Comparison of ENCODE assay signal across 1 cellular context in the genomic region with DNA sequence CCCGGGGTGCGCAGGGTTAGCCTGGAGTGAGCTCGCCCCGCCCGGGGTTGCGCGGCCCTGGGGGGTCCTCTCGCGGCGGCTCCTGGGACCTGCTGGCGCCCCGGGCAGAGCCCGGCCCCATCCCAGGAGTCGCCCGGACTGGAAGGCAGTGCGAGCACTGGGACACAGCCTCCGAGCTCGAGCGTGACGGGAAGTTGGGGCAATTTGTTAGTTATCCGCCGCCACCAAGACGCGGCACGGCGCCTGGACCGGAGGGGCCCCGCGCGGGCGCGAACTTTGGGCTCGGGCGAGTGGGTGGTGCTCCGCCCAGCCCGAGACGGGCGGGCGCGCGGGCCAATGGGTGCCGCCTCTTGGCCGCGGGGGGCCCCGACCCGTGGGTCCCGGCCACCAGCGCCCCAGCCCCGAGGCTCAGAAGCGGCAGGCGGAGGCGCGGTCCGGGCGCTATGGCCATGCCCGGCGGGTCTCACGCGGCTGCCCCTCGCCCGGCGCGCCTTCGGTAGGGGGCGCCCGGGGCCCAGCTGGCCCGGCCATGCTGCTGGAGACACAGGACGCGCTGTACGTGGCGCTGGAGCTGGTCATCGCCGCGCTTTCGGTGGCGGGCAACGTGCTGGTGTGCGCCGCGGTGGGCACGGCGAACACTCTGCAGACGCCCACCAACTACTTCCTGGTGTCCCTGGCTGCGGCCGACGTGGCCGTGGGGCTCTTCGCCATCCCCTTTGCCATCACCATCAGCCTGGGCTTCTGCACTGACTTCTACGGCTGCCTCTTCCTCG.
TF ChIP-seq lines count a peak whose summit lies in the region.

TSS of gene ADORA2B (plus strand) at position 411 of the 773 bp plus-strand sequence. CDS start at position 530, 119 bp downstream.

TF ChIP-seq in HepG2, 621 proteins besides CTCF, POLR2A, EP300 and RAD21 (continued from another document and continues in another):
- TF ChIP-seq GMEB1 (CRISPR knock-in tag; IDR thresholded peaks at IDR 0.05; ENCODE audit: borderline replicate concordance) (peak; percentile 77), ZMYM2 (CRISPR knock-in tag; IDR thresholded peaks at IDR 0.05) (no peak), ZBTB8A (CRISPR knock-in tag; IDR thresholded peaks at IDR 0.05; ENCODE audit: borderline replicate concordance, low read depth) (0 out of 2 replicates have a peak, but pooled peaks have one; percentile 59), MTA1 (CRISPR knock-in tag; IDR thresholded peaks at IDR 0.05; ENCODE audit: borderline replicate concordance) (no peak), ZNF619 (CRISPR knock-in tag; IDR thresholded peaks at IDR 0.05) (0 out of 2 replicates have a peak, but pooled peaks have one; percentile 18), ZNF572 (CRISPR knock-in tag; IDR thresholded peaks at IDR 0.05) (no peak), PHF5A (CRISPR knock-in tag; IDR thresholded peaks at IDR 0.05; ENCODE audit: low read depth, unreplicated experiment) (no peak), JUND (CRISPR knock-in tag; IDR thresholded peaks at IDR 0.05) (no peak), NCOA5 (CRISPR knock-in tag; IDR thresholded peaks at IDR 0.05) (no peak), ZNF574 (CRISPR knock-in tag; IDR thresholded peaks at IDR 0.05) (peak; percentile 70; the same call in 1 of the 2 replicates), ZNF205 (CRISPR knock-in tag; IDR thresholded peaks at IDR 0.05) (peak; percentile 17; the same call in 1 of the 2 replicates), ZNF136 (CRISPR knock-in tag; IDR thresholded peaks at IDR 0.05; ENCODE audit: low read depth) (no peak), ATF7 (IDR thresholded peaks at IDR 0.05) (no peak), ATF7 (CRISPR knock-in tag; IDR thresholded peaks at IDR 0.05) (no peak), ZNF207 (IDR thresholded peaks at IDR 0.05; ENCODE audit: borderline replicate concordance) (no peak), SP1 (IDR thresholded peaks at IDR 0.05) (no peak), SP1 (CRISPR knock-in tag; IDR thresholded peaks at IDR 0.05) (peak; percentile 52), ZNF816 (CRISPR knock-in tag; IDR thresholded peaks at IDR 0.05; ENCODE audit: borderline replicate concordance) (no peak), ZNF124 (CRISPR knock-in tag; IDR thresholded peaks at IDR 0.05) (0 out of 2 replicates have a peak, but pooled peaks have one; percentile 25), TRIM22 (IDR thresholded peaks at IDR 0.05) (no peak), ZSCAN20 (CRISPR knock-in tag; IDR thresholded peaks at IDR 0.05; ENCODE audit: borderline replicate concordance) (no peak), ZMYM4 (CRISPR knock-in tag; IDR thresholded peaks at IDR 0.05) (peak; percentile 73; the same call in 1 of the 2 replicates), RFXAP (CRISPR knock-in tag; IDR thresholded peaks at IDR 0.05; ENCODE audit: borderline replicate concordance) (no peak; the same call in 1 of the 2 replicates), POGZ (CRISPR knock-in tag; IDR thresholded peaks at IDR 0.05) (peak; percentile 63), TBX2 (CRISPR knock-in tag; IDR thresholded peaks at IDR 0.05; ENCODE audit: borderline replicate concordance) (peak; percentile 61; the same call in 1 of the 2 replicates), ZNF230 (CRISPR knock-in tag; IDR thresholded peaks at IDR 0.05) (no peak), FOSL2 (CRISPR knock-in tag; IDR thresholded peaks at IDR 0.05) (no peak; the same call in 1 of the 2 replicates), ZFP36L1 (CRISPR knock-in tag; IDR thresholded peaks at IDR 0.05) (no peak), ZNF256 (CRISPR knock-in tag; conservative IDR thresholded peaks at IDR 0.05) (0 out of 2 replicates have a peak, but pooled peaks have one; percentile 7), BRF2 (CRISPR knock-in tag; IDR thresholded peaks at IDR 0.05) (no peak; the same call in 1 of the 2 replicates), PLRG1 (conservative IDR thresholded peaks at IDR 0.05) (no peak), SP140L (CRISPR knock-in tag; IDR thresholded peaks at IDR 0.05; ENCODE audit: borderline replicate concordance) (no peak), GLI4 (CRISPR knock-in tag; IDR thresholded peaks at IDR 0.05; ENCODE audit: borderline replicate concordance) (no peak), ZMAT3 (CRISPR knock-in tag; conservative IDR thresholded peaks at IDR 0.05) (peak; percentile 91; the same call in 1 of the 2 replicates), SMARCE1 (IDR thresholded peaks at IDR 0.05; ENCODE audit: borderline replicate concordance) (no peak), TBX3 (IDR thresholded peaks at IDR 0.05; ENCODE audit: borderline replicate concordance) (no peak), ZNF782 (CRISPR knock-in tag; IDR thresholded peaks at IDR 0.05; ENCODE audit: borderline replicate concordance) (peak; percentile 82; the same call in 1 of the 2 replicates), ZNF10 (CRISPR knock-in tag; IDR thresholded peaks at IDR 0.05; ENCODE audit: borderline replicate concordance, low read depth) (no peak), ZNF709 (CRISPR knock-in tag; IDR thresholded peaks at IDR 0.05) (peak; percentile 65; the same call in 1 of the 2 replicates), ZNF510 (CRISPR knock-in tag; IDR thresholded peaks at IDR 0.05; ENCODE audit: low read depth) (peak; percentile 62; the same call in 1 of the 2 replicates)
- TF ChIP-seq, protein P1, sequence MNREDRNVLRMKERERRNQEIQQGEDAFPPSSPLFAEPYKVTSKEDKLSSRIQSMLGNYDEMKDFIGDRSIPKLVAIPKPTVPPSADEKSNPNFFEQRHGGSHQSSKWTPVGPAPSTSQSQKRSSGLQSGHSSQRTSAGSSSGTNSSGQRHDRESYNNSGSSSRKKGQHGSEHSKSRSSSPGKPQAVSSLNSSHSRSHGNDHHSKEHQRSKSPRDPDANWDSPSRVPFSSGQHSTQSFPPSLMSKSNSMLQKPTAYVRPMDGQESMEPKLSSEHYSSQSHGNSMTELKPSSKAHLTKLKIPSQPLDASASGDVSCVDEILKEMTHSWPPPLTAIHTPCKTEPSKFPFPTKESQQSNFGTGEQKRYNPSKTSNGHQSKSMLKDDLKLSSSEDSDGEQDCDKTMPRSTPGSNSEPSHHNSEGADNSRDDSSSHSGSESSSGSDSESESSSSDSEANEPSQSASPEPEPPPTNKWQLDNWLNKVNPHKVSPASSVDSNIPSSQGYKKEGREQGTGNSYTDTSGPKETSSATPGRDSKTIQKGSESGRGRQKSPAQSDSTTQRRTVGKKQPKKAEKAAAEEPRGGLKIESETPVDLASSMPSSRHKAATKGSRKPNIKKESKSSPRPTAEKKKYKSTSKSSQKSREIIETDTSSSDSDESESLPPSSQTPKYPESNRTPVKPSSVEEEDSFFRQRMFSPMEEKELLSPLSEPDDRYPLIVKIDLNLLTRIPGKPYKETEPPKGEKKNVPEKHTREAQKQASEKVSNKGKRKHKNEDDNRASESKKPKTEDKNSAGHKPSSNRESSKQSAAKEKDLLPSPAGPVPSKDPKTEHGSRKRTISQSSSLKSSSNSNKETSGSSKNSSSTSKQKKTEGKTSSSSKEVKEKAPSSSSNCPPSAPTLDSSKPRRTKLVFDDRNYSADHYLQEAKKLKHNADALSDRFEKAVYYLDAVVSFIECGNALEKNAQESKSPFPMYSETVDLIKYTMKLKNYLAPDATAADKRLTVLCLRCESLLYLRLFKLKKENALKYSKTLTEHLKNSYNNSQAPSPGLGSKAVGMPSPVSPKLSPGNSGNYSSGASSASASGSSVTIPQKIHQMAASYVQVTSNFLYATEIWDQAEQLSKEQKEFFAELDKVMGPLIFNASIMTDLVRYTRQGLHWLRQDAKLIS (CRISPR knock-in tag; IDR thresholded peaks at IDR 0.05): no peak
- TF ChIP-seq, protein P2, sequence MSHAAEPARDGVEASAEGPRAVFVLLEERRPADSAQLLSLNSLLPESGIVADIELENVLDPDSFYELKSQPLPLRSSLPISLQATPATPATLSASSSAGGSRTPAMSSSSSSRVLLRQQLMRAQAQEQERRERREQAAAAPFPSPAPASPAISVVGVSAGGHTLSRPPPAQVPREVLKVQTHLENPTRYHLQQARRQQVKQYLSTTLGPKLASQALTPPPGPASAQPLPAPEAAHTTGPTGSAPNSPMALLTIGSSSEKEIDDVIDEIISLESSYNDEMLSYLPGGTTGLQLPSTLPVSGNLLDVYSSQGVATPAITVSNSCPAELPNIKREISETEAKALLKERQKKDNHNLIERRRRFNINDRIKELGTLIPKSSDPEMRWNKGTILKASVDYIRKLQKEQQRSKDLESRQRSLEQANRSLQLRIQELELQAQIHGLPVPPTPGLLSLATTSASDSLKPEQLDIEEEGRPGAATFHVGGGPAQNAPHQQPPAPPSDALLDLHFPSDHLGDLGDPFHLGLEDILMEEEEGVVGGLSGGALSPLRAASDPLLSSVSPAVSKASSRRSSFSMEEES (CRISPR knock-in tag; IDR thresholded peaks at IDR 0.05): peak; percentile 9; the same call in 1 of the 2 replicates
- TF ChIP-seq, protein P3, sequence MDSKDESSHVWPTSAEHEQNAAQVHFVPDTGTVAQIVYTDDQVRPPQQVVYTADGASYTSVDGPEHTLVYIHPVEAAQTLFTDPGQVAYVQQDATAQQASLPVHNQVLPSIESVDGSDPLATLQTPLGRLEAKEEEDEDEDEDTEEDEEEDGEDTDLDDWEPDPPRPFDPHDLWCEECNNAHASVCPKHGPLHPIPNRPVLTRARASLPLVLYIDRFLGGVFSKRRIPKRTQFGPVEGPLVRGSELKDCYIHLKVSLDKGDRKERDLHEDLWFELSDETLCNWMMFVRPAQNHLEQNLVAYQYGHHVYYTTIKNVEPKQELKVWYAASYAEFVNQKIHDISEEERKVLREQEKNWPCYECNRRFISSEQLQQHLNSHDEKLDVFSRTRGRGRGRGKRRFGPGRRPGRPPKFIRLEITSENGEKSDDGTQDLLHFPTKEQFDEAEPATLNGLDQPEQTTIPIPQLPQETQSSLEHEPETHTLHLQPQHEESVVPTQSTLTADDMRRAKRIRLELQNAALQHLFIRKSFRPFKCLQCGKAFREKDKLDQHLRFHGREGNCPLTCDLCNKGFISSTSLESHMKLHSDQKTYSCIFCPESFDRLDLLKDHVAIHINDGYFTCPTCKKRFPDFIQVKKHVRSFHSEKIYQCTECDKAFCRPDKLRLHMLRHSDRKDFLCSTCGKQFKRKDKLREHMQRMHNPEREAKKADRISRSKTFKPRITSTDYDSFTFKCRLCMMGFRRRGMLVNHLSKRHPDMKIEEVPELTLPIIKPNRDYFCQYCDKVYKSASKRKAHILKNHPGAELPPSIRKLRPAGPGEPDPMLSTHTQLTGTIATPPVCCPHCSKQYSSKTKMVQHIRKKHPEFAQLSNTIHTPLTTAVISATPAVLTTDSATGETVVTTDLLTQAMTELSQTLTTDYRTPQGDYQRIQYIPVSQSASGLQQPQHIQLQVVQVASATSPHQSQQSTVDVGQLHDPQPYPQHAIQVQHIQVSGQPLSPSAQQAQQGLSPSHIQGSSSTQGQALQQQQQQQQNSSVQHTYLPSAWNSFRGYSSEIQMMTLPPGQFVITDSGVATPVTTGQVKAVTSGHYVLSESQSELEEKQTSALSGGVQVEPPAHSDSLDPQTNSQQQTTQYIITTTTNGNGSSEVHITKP (CRISPR knock-in tag; IDR thresholded peaks at IDR 0.05; ENCODE audit: low read depth): no peak
- TF ChIP-seq, protein P4, sequence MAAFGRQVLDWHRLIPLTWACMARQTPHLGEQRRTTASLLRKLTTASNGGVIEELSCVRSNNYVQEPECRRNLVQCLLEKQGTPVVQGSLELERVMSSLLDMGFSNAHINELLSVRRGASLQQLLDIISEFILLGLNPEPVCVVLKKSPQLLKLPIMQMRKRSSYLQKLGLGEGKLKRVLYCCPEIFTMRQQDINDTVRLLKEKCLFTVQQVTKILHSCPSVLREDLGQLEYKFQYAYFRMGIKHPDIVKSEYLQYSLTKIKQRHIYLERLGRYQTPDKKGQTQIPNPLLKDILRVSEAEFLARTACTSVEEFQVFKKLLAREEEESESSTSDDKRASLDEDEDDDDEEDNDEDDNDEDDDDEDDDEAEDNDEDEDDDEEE (CRISPR knock-in tag; IDR thresholded peaks at IDR 0.05): peak; percentile 72; the same call in 1 of the 2 replicates
